Comparison of ENCODE assay signal across 8 cellular contexts in genomic region chr3:156792945-156793344, GRCh38. TPM values are rescaled to one million over a fixed set of nuclear protein-coding genes. Genes with fewer than 3 reads are reported as not detected.
DNase-seq lines count a peak whose midpoint lies in the region; ATAC-seq and TF ChIP-seq lines count a peak whose summit lies in the region.
"Had no signal": no experiment of that assay in that cellular context is flagged by ENCODE, and none has a peak within 500 bp of the region (broad histone marks: within the 10 kb centered on the region; RNA-seq: fewer than 3 reads in every experiment).

No MANE protein-coding gene starts in this region.

- peaks cover 4% of the 10 kb centered on the region for H3K9me3 Mint-ChIP-seq in activated T-helper 1 cell treated with anti-CD3 and anti-CD28 coated beads, Interleukin-12 subunit alpha, Interleukin-12 subunit beta, Interleukin-2, Interleukin-4 antibody, amounts not matched to agents 30 ng/mL and 10 ng/mL and 1 ng/mL, durations not matched to agents 14 hours and 24 hours and 36 hours
- H3K9me3 Mint-ChIP-seq in natural killer cell: no peaks in the 10 kb centered on the region

- peak; percentile 50 for ATAC-seq in HG03432 (IDR thresholded peaks at IDR 0.05; ENCODE audit: unreplicated experiment)
- ATAC-seq in natural killer cell: peak; percentile 52 to 75 (median 63)
- ATAC-seq in HG03457 (IDR thresholded peaks at IDR 0.05; ENCODE audit: unreplicated experiment): no peak
- ATAC-seq in HG02973 (IDR thresholded peaks at IDR 0.05; ENCODE audit: unreplicated experiment): no peak
- no peak for ATAC-seq in HG03521 (IDR thresholded peaks at IDR 0.05; ENCODE audit: unreplicated experiment)

- H3K27me3 Mint-ChIP-seq in activated T-helper 1 cell treated with anti-CD3 and anti-CD28 coated beads, Interleukin-12 subunit alpha, Interleukin-12 subunit beta, Interleukin-2, Interleukin-4 antibody, amounts not matched to agents 30 ng/mL and 10 ng/mL and 1 ng/mL, durations not matched to agents 14 hours and 24 hours and 36 hours (ENCODE audit: insufficient read depth): no peaks in the 10 kb centered on the region
- no peaks in the 10 kb centered on the region for H3K27me3 Mint-ChIP-seq in natural killer cell (ENCODE audit: low read depth in 2 of 2)

- intact Hi-C loops in activated T-helper 1 cell treated with anti-CD3 and anti-CD28 coated beads, Interleukin-12 subunit alpha, Interleukin-12 subunit beta, Interleukin-2, Interleukin-4 antibody, amounts not matched to agents 30 ng/mL and 10 ng/mL and 1 ng/mL, durations not matched to agents 14 hours and 24 hours and 36 hours (cut with micrococcal nuclease): no loop called here
- intact Hi-C loops in natural killer cell (cut with micrococcal nuclease): no loop called here

- no peak overlapping the region for H3K4me3 Mint-ChIP-seq in activated T-helper 1 cell treated with anti-CD3 and anti-CD28 coated beads, Interleukin-12 subunit alpha, Interleukin-12 subunit beta, Interleukin-2, Interleukin-4 antibody, amounts not matched to agents 30 ng/mL and 10 ng/mL and 1 ng/mL, durations not matched to agents 14 hours and 24 hours and 36 hours
- no peak overlapping the region for H3K4me3 Mint-ChIP-seq in natural killer cell

- DNase-seq in GM12865 (ENCODE audit: low read depth): peak; percentile 35
- peak; percentile 19 for DNase-seq in activated T-helper 1 cell treated with anti-CD3 and anti-CD28 coated beads, Interleukin-12 subunit alpha, Interleukin-12 subunit beta, Interleukin-2, Interleukin-4 antibody, amounts not matched to agents 30 ng/mL and 10 ng/mL and 1 ng/mL, durations not matched to agents 14 hours and 24 hours and 36 hours (ENCODE audit: low spot score)
- no peak for DNase-seq in natural killer cell
- DNase-seq: midbrain had no signal

- peaks cover 19% of the 10 kb centered on the region for H3K36me3 Mint-ChIP-seq in activated T-helper 1 cell treated with anti-CD3 and anti-CD28 coated beads, Interleukin-12 subunit alpha, Interleukin-12 subunit beta, Interleukin-2, Interleukin-4 antibody, amounts not matched to agents 30 ng/mL and 10 ng/mL and 1 ng/mL, durations not matched to agents 14 hours and 24 hours and 36 hours (ENCODE audit: low read depth)
- no peaks in the 10 kb centered on the region for H3K36me3 Mint-ChIP-seq in natural killer cell

- H3K4me1 Mint-ChIP-seq in activated T-helper 1 cell treated with anti-CD3 and anti-CD28 coated beads, Interleukin-12 subunit alpha, Interleukin-12 subunit beta, Interleukin-2, Interleukin-4 antibody, amounts not matched to agents 30 ng/mL and 10 ng/mL and 1 ng/mL, durations not matched to agents 14 hours and 24 hours and 36 hours (ENCODE audit: low read depth): peaks cover 45% of the 10 kb centered on the region
- peaks cover 18 to 22% of the 10 kb centered on the region in 2 donors for H3K4me1 Mint-ChIP-seq in natural killer cell

- no peak overlapping the region for H3K4me3 ChIP-seq in GM12865 (ENCODE audit: low read depth, low read length)

- peak overlapping the region; percentile 84 for H3K27ac Mint-ChIP-seq in activated T-helper 1 cell treated with anti-CD3 and anti-CD28 coated beads, Interleukin-12 subunit alpha, Interleukin-12 subunit beta, Interleukin-2, Interleukin-4 antibody, amounts not matched to agents 30 ng/mL and 10 ng/mL and 1 ng/mL, durations not matched to agents 14 hours and 24 hours and 36 hours
- peak overlapping the region; percentile 22 to 41 for H3K27ac Mint-ChIP-seq in natural killer cell

- TF ChIP-seq CTCF in GM12865 (IDR thresholded peaks at IDR 0.05; ENCODE audit: insufficient read depth, low read depth, low read length, missing control alignments) (no peak), natural killer cell (IDR thresholded peaks at IDR 0.05) (no peak)

RNA-seq across cellular contexts. Expression of gene LEKR1, which starts 33.2 kb away (rescaled TPM):
- total RNA-seq in activated T-helper 1 cell treated with anti-CD3 and anti-CD28 coated beads, Interleukin-12 subunit alpha, Interleukin-12 subunit beta, Interleukin-2, Interleukin-4 antibody, amounts not matched to agents 30 ng/mL and 10 ng/mL and 1 ng/mL, durations not matched to agents 14 hours and 24 hours and 36 hours: 0.57 TPM in 1 of 2 replicates, not detected in the other
- 1 to 10 TPM; 1.1 to 1.7 (median 1.2) TPM for total RNA-seq in natural killer cell

Comparison
In these comparisons a context has a peak if more than half of its experiments do, and no peak if none do; other contexts are left out.
1. ATAC-seq: peak in HG03432 (single experiment) and natural killer cell (3 of 3); none in HG03457 (single experiment), HG02973 (single experiment) and HG03521 (single experiment).